7 cellular contexts compared by ENCODE assay signal in genomic region chr12:91243177-91243576, GRCh38.
DNase-seq lines count a peak whose midpoint lies in the region; ATAC-seq and TF ChIP-seq lines count a peak whose summit lies in the region.
"Not testable (repeated sequence)": the region's sequence is repeated elsewhere in the genome, so short reads cannot be mapped to it uniquely, and the experiment has no call there.

No MANE protein-coding gene starts in this region.

- peak; percentile 49 for TF ChIP-seq CTCF in astrocyte of the cerebellum (IDR thresholded peaks at IDR 0.05; ENCODE audit: low read depth, low read length, missing control alignments)
- not testable (repeated sequence) for TF ChIP-seq CTCF in ovary (IDR thresholded peaks at IDR 0.05)

- not testable (repeated sequence) for TF ChIP-seq POLR2A in ovary (IDR thresholded peaks at IDR 0.05)

- H3K4me3 ChIP-seq in astrocyte of the cerebellum (ENCODE audit: low read depth, low read length); ovary: not testable (repeated sequence)

- not testable (repeated sequence) for H3K27me3 ChIP-seq in ovary

- TF ChIP-seq EP300 in ovary (IDR thresholded peaks at IDR 0.05), result not testable (repeated sequence)

- H3K27ac ChIP-seq in ovary, result not testable (repeated sequence)

- in situ Hi-C loops in astrocyte of the cerebellum (cut with HindIII; ENCODE audit: low sequenced_read_pairs), result not testable (repeated sequence)

- intact Hi-C loops in left ventricle myocardium superior (cut with micrococcal nuclease), result not testable (repeated sequence)
- intact Hi-C loops in ovary (cut with DNase I), result loop anchor here in 2 of 4 donors (5.0 to 10.0 kb wide), 3 partner anchors 58 to 82 kb away; partner anchors contain the start of gene DCN (in 2 of the 2)

- not testable (repeated sequence) for H3K4me1 ChIP-seq in ovary (ENCODE audit: insufficient read depth)

- WGBS in ovary, 3 donors, result 90 to 95% (median 92%) methylated on average over 6 of the region's 6 CpGs

- not testable (repeated sequence) for ATAC-seq in left ventricle myocardium superior

- DNase-seq in DMS53 (lab: John Stamatoyannopoulos, UW) (peak; percentile 12), HT1080 (ENCODE audit: low read depth) (peak; percentile 37), RKO (ENCODE audit: low spot score) (peak; percentile 3), fibroblast of gingiva (ENCODE audit: low read depth) (peak; percentile 32), left ventricle myocardium superior (peak; percentile 38), ovary (peak in 4 of 5 donors; percentile 19 to 42 (median 22))
- not testable (repeated sequence) for DNase-seq in astrocyte of the cerebellum (ENCODE audit: low read depth)

- not testable (repeated sequence) for H3K36me3 ChIP-seq in ovary

- not testable (repeated sequence) for H3K9me3 ChIP-seq in ovary
